ENCODE assay signal across 8 cellular contexts in genomic region chr19:39402417-39403297, GRCh38. TPM values are rescaled to one million over a fixed set of nuclear protein-coding genes. Genes with fewer than 3 reads are reported as not detected.
A peak's percentile ranks its signal among the peaks of the same experiment; 100 is the strongest.
DNase-seq lines count a peak whose midpoint lies in the region; ATAC-seq and TF ChIP-seq lines count a peak whose summit lies in the region.

No MANE protein-coding gene starts in this region.

- peak overlapping the region; percentile 98 for H3K18ac ChIP-seq in mesendoderm (ENCODE audit: low read length)

- no peak overlapping the region for H3K23ac ChIP-seq in mesendoderm (ENCODE audit: low read length)

- H3K27me3 ChIP-seq in endocrine pancreas (ENCODE audit: control insufficient read depth, insufficient read depth, low read length), result no peaks in the 10 kb centered on the region
- no peaks in the 10 kb centered on the region for H3K27me3 ChIP-seq in mesendoderm (ENCODE audit: insufficient read depth, low read length, poor library complexity)

- H3K9ac ChIP-seq in endocrine pancreas (ENCODE audit: control insufficient read depth, insufficient read depth, low read length) (peak overlapping the region; percentile 76), mesendoderm (ENCODE audit: low read length) (peak overlapping the region; percentile 67)

- H3K36me3 ChIP-seq in endocrine pancreas (ENCODE audit: control insufficient read depth, insufficient read depth, low read length) (peaks cover 1% of the 10 kb centered on the region), mesendoderm (ENCODE audit: control insufficient read depth, insufficient read depth, low read length) (no peaks in the 10 kb centered on the region)

- H2AK5ac ChIP-seq in mesendoderm (ENCODE audit: low read length), result peak overlapping the region; percentile 19

- H4K5ac ChIP-seq in mesendoderm (ENCODE audit: low read length), result no peak overlapping the region

- peak overlapping the region; percentile 92 for H2BK120ac ChIP-seq in mesendoderm (ENCODE audit: low read depth, low read length)

- H3K27ac ChIP-seq in mesendoderm (ENCODE audit: low read depth, low read length), result peak overlapping the region; percentile 94

- H3K79me2 ChIP-seq in mesendoderm (ENCODE audit: control insufficient read depth, insufficient read depth, low read length), result peaks cover 9% of the 10 kb centered on the region

- ATAC-seq in HG03045 (IDR thresholded peaks at IDR 0.05; ENCODE audit: unreplicated experiment) (peak; percentile 32), HG02759 (IDR thresholded peaks at IDR 0.05; ENCODE audit: unreplicated experiment) (no peak)

- no peak overlapping the region for H3K4me3 ChIP-seq in endocrine pancreas (ENCODE audit: control insufficient read depth, insufficient read depth, low read length)
- peak overlapping the region; percentile 2 for H3K4me3 ChIP-seq in mesendoderm (ENCODE audit: low read length)

- H3K79me1 ChIP-seq in mesendoderm (ENCODE audit: low read length), result no peaks in the 10 kb centered on the region

- H3K56ac ChIP-seq in mesendoderm (ENCODE audit: low read length), result peak overlapping the region; percentile 87

- TF ChIP-seq CTCF in GM10266 (IDR thresholded peaks at IDR 0.05; ENCODE audit: control insufficient read depth, insufficient read depth, low read depth, missing control alignments), result no peak

- peak overlapping the region; percentile 86 for H2BK5ac ChIP-seq in mesendoderm (ENCODE audit: low read length)

- no CpG with 5 or more reads among the region's 57 CpGs for WGBS in mesendoderm (ENCODE audit: extremely low coverage, insufficient coverage, low lambda C conversion rate)

- peak overlapping the region; percentile 63 for H3K4me2 ChIP-seq in mesendoderm (ENCODE audit: low read length)

- no peaks in the 10 kb centered on the region for H3K4me1 ChIP-seq in endocrine pancreas (ENCODE audit: control insufficient read depth, insufficient read depth, low read length)
- peaks cover 12% of the 10 kb centered on the region for H3K4me1 ChIP-seq in mesendoderm (ENCODE audit: control insufficient read depth, low read depth, low read length)

- peak; percentile 76 for DNase-seq in GM10266 (ENCODE audit: extremely low spot score)
- DNase-seq in NOMO-1 treated with DMSO at 0.1 percent for 48 hours (lab: John Stamatoyannopoulos, UW; ENCODE audit: unreplicated experiment), result peak; percentile 85
- peak; percentile 80 for DNase-seq in activated CD8-positive, alpha-beta memory T cell treated with anti-CD3 and anti-CD28 coated beads, Interleukin-2, amount 50 U/mL, for 1 hour (ENCODE audit: extremely low read depth)
- peak; percentile 95 for DNase-seq in mesendoderm
- DNase-seq in stimulated activated CD8-positive, alpha-beta memory T cell treated with anti-CD3 and anti-CD28 coated beads, Interleukin-12 subunit alpha, Interleukin-12 subunit beta, amount 100 ng/mL, for 1 hour (ENCODE audit: low read depth), result peak; percentile 85

- H3K4ac ChIP-seq in mesendoderm (ENCODE audit: low read depth, low read length), result peak overlapping the region; percentile 99

- peak overlapping the region; percentile 88 for H4K8ac ChIP-seq in mesendoderm (ENCODE audit: low read depth, low read length)

- H2BK15ac ChIP-seq in mesendoderm (replicated peaks; ENCODE audit: low read depth), result peak overlapping the region; percentile 76

- H3K9me3 ChIP-seq in endocrine pancreas (ENCODE audit: control insufficient read depth, low read length), result no peaks in the 10 kb centered on the region

RNA-seq across cellular contexts. Expression of gene ZFP36, which starts 4.0 kb away (rescaled TPM):
- polyA plus RNA-seq in mesendoderm (2013, experiment 1 of 2), result 13.9 TPM
- 13.7 TPM for polyA plus RNA-seq in mesendoderm (2013, experiment 2 of 2)

RNA-seq across cellular contexts. Expression of gene PLEKHG2, which starts 9.8 kb away (rescaled TPM):
- polyA plus RNA-seq in mesendoderm (2013, experiment 1 of 2), result 52.8 TPM
- 49.8 TPM for polyA plus RNA-seq in mesendoderm (2013, experiment 2 of 2)

RNA-seq across cellular contexts. Expression of gene MED29, which starts 11.5 kb away (rescaled TPM):
- 29.0 TPM for polyA plus RNA-seq in mesendoderm (2013, experiment 1 of 2)
- polyA plus RNA-seq in mesendoderm (2013, experiment 2 of 2), result 27.7 TPM

RNA-seq across cellular contexts. Expression of gene PAF1, which starts 11.8 kb away (rescaled TPM):
- polyA plus RNA-seq in mesendoderm (2013, experiment 1 of 2), result 36.9 TPM
- polyA plus RNA-seq in mesendoderm (2013, experiment 2 of 2), result 36.2 TPM

RNA-seq across cellular contexts. Expression of gene RPS16, which starts 33.1 kb away (rescaled TPM):
- polyA plus RNA-seq in mesendoderm (2013, experiment 1 of 2), result 4,239 TPM
- 4,455 TPM for polyA plus RNA-seq in mesendoderm (2013, experiment 2 of 2)
